22 cellular contexts compared by ENCODE assay signal in genomic region chr1:17451731-17452130, GRCh38. TPM values are rescaled to one million over a fixed set of nuclear protein-coding genes. Genes with fewer than 3 reads are reported as not detected.
DNase-seq lines count a peak whose midpoint lies in the region; ATAC-seq and TF ChIP-seq lines count a peak whose summit lies in the region.
"Had no signal": no experiment of that assay in that cellular context is flagged by ENCODE, and none has a peak within 500 bp of the region (broad histone marks: within the 10 kb centered on the region; RNA-seq: fewer than 3 reads in every experiment).

No MANE protein-coding gene starts in this region.

- H3K4me3 Mint-ChIP-seq in endodermal cell: no peak overlapping the region

- H3K9me3 ChIP-seq in SJCRH30 (replicated peaks) (no peaks in the 10 kb centered on the region), endodermal cell (ENCODE audit: control insufficient read depth, low read length) (no peaks in the 10 kb centered on the region), osteoblast (ENCODE audit: low read depth, low read length) (no peaks in the 10 kb centered on the region), testis (no peaks in the 10 kb centered on the region), right cardiac atrium (ENCODE audit: control insufficient read depth, low read length) (no peaks in the 10 kb centered on the region)
- H3K9me3 ChIP-seq: HAP-1 had no signal

- whole genome bisulfite sequencing in endodermal cell (ENCODE audit: insufficient coverage in 1 of 2, insufficient read length in 1 of 2), 2 experiments: 87 to 91% methylated on average over 7 of the region's 7 CpGs
- 84 to 86% methylated on average over 7 of the region's 7 CpGs for WGBS in testis, 2 donors
- WGBS in right cardiac atrium: 83% methylated on average over 7 of the region's 7 CpGs

- peak overlapping the region; percentile 39 for H3K27ac Mint-ChIP-seq in endodermal cell

- H3K9ac ChIP-seq in endodermal cell (ENCODE audit: extremely low read depth, low read length, poor library complexity, severe bottlenecking): no peak overlapping the region

- H3K79me2 ChIP-seq in osteoblast (ENCODE audit: insufficient read depth, low read length): no peaks in the 10 kb centered on the region

- H3K4me1 ChIP-seq in SJCRH30: peaks cover 20% of the 10 kb centered on the region
- no peaks in the 10 kb centered on the region for H3K4me1 ChIP-seq in endodermal cell (ENCODE audit: control insufficient read depth, insufficient read depth, low read length)
- H3K4me1 ChIP-seq in osteoblast (ENCODE audit: insufficient read depth, low read length): no peaks in the 10 kb centered on the region
- H3K4me1 ChIP-seq in testis: no peaks in the 10 kb centered on the region
- H3K4me1 ChIP-seq in right cardiac atrium (ENCODE audit: control insufficient read depth, insufficient read depth, low read length): no peaks in the 10 kb centered on the region

- no peaks in the 10 kb centered on the region for H3K4me1 Mint-ChIP-seq in endodermal cell

- intact Hi-C loops in testis (cut with DNase I; ENCODE audit: low total_unique reads): no loop called here
- intact Hi-C loops in right cardiac atrium (cut with DNase I): no loop called here

- no peaks in the 10 kb centered on the region for H3K27me3 Mint-ChIP-seq in endodermal cell (ENCODE audit: insufficient read depth)

- TF ChIP-seq CTCF in endodermal cell (conservative IDR thresholded peaks at IDR 0.05): no peak
- TF ChIP-seq CTCF in osteoblast (IDR thresholded peaks at IDR 0.05; ENCODE audit: extremely low read depth, low read depth, low read length): no peak
- TF ChIP-seq CTCF in testis (IDR thresholded peaks at IDR 0.05): no peak

- H3K36me3 ChIP-seq in H7 (replicated peaks; ENCODE audit: control insufficient read depth, insufficient read depth, low read length) (no peaks in the 10 kb centered on the region), SJCRH30 (no peaks in the 10 kb centered on the region), endodermal cell (ENCODE audit: control insufficient read depth, insufficient read depth, low read length) (no peaks in the 10 kb centered on the region), osteoblast (ENCODE audit: insufficient read depth, low read length) (no peaks in the 10 kb centered on the region), testis (ENCODE audit: low read depth, missing control alignments) (no peaks in the 10 kb centered on the region)
- H3K36me3 ChIP-seq: HAP-1 had no signal

- ATAC-seq in GM19035 (IDR thresholded peaks at IDR 0.05; ENCODE audit: unreplicated experiment): no peak
- no peak for ATAC-seq in right cardiac atrium

- H3K4me3 ChIP-seq in H7 (ENCODE audit: insufficient read depth, low read depth, low read length) (no peak overlapping the region), SJCRH30 (no peak overlapping the region), endodermal cell (ENCODE audit: low read length) (no peak overlapping the region), osteoblast (ENCODE audit: insufficient read depth, low read length) (no peak overlapping the region), testis (no peak overlapping the region), right cardiac atrium (ENCODE audit: low read length) (no peak overlapping the region)
- H3K4me3 ChIP-seq: HAP-1 had no signal

- H3K36me3 Mint-ChIP-seq in endodermal cell (ENCODE audit: low read depth): no peaks in the 10 kb centered on the region

- H4K20me1 ChIP-seq in osteoblast (ENCODE audit: insufficient read depth, low read length): no peaks in the 10 kb centered on the region

- H3K27me3 ChIP-seq in H7 (ENCODE audit: control insufficient read depth, insufficient read depth, low read length) (no peaks in the 10 kb centered on the region), SJCRH30 (no peaks in the 10 kb centered on the region), endodermal cell (ENCODE audit: control insufficient read depth, insufficient read depth, low read length, poor library complexity, severe bottlenecking) (no peaks in the 10 kb centered on the region), osteoblast (ENCODE audit: insufficient read depth, low read length) (no peaks in the 10 kb centered on the region), testis (no peaks in the 10 kb centered on the region), right cardiac atrium (ENCODE audit: control insufficient read depth, insufficient read depth) (no peaks in the 10 kb centered on the region)

- H3K9me3 Mint-ChIP-seq in endodermal cell: no peaks in the 10 kb centered on the region

- H3K4me2 ChIP-seq in osteoblast (ENCODE audit: insufficient read depth, low read length): peak overlapping the region; percentile 54

- DNase-seq in H7: peak; percentile 4
- DNase-seq in SJCRH30: peak; percentile 62 to 77
- no peak for DNase-seq in endodermal cell
- no peak for DNase-seq in osteoblast (ENCODE audit: insufficient read length, low spot score, missing footprints)
- no peak for DNase-seq in T-helper 1 cell
- DNase-seq in testis: no peak
- DNase-seq in right cardiac atrium: no peak
- DNase-seq: AML-193, GDM1, KG1, MV-4-11, NCI-H1105 treated with DMSO at 0.1 percent for 48 hours, NCI-H2081, NCI-H2171 treated with DMSO at 0.1 percent for 48 hours, NCI-H446 treated with DMSO at 0.1 percent for 48 hours, NCI-H526 treated with DMSO at 0.1 percent for 48 hours, Right ventricle myocardium superior, SW 1271 had no signal

- peak overlapping the region; percentile 63 for H2AFZ ChIP-seq in osteoblast (ENCODE audit: low read length)

- no peak for TF ChIP-seq POLR2A in testis (IDR thresholded peaks at IDR 0.05)

- H3K27ac ChIP-seq in SJCRH30 (peak overlapping the region; percentile 17; the same call in 1 of the 2 replicates), endodermal cell (ENCODE audit: low read depth, low read length) (no peak overlapping the region), osteoblast (ENCODE audit: low read depth, low read length) (no peak overlapping the region), testis (no peak overlapping the region), right cardiac atrium (ENCODE audit: low read length) (no peak overlapping the region)
- H3K27ac ChIP-seq: C4-2B, HL-60 had no signal

RNA-seq across cellular contexts. Expression of gene RCC2, which starts 12.3 kb away (rescaled TPM):
- 363 and 366 TPM in 2 replicates for total RNA-seq in H7 (2014; rRNA removed; shearing (Covaris generic))
- total RNA-seq in SJCRH30 (2014; rRNA removed; shearing (Covaris generic)): 169 and 170 TPM in 2 replicates
- total RNA-seq in endodermal cell (100 to 1,000 TPM; 240 to 325 TPM), osteoblast (61.9 and 71.3 TPM in 2 replicates), testis (10 to 100 TPM; 55.0 to 60.2 TPM), right cardiac atrium (10 to 100 TPM; 12.1 to 19.0 (median 14.9) TPM)
- polyA plus RNA-seq in endodermal cell (2013, experiment 1 of 2): 136 TPM
- polyA plus RNA-seq in endodermal cell (2013, experiment 2 of 2): 129 TPM
- polyA plus RNA-seq in testis (ENCODE audit: insufficient read depth, low read depth, low replicate concordance) (42.2 TPM), right cardiac atrium (7.8 TPM)

Comparison
In these comparisons a context has a peak if more than half of its experiments do, and no peak if none do; other contexts are left out.
1. DNase-seq: peak in H7 (single experiment) and SJCRH30 (2 of 2); none in endodermal cell (single experiment), osteoblast (single experiment), T-helper 1 cell (0 of 5), testis (single experiment) and right cardiac atrium (0 of 3).